In genomic region chr16:9599415-9600110, GRCh38 we compare ENCODE assay signal across 1 cellular context.
TF ChIP-seq lines count a peak whose summit lies in the region.

No MANE protein-coding gene starts in this region.

TF ChIP-seq in K562, 482 proteins besides CTCF, POLR2A, EP300 and RAD21 (continued from another document):
- TF ChIP-seq ZNF592 (IDR thresholded peaks at IDR 0.05), result 0 out of 2 replicates have a peak, but pooled peaks have one; percentile 32
- TF ChIP-seq, protein P1, sequence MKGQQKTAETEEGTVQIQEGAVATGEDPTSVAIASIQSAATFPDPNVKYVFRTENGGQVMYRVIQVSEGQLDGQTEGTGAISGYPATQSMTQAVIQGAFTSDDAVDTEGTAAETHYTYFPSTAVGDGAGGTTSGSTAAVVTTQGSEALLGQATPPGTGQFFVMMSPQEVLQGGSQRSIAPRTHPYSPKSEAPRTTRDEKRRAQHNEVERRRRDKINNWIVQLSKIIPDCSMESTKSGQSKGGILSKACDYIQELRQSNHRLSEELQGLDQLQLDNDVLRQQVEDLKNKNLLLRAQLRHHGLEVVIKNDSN (CRISPR knock-in tag; IDR thresholded peaks at IDR 0.05), result peak; percentile 86
- TF ChIP-seq E2F6 (IDR thresholded peaks at IDR 0.05; ENCODE audit: borderline replicate concordance in 1 of 2, extremely low read depth in 1 of 2, insufficient read depth in 1 of 2, insufficient read length in 1 of 2, low read depth in 1 of 2, low read length in 1 of 2, poor library complexity in 1 of 2, severe bottlenecking in 1 of 2), result peak in 1 of 2 experiments; percentile 36
- no peak for TF ChIP-seq HNRNPUL1 (IDR thresholded peaks at IDR 0.05; ENCODE audit: low read length)
- TF ChIP-seq MGA (IDR thresholded peaks at IDR 0.05), result peak; percentile 76
- peak; percentile 19 for TF ChIP-seq RBM25 (IDR thresholded peaks at IDR 0.05; ENCODE audit: low read depth, low read length, severe bottlenecking)
TF ChIP-seq in K562: peak in this region for 14.
